In the genomic region with DNA sequence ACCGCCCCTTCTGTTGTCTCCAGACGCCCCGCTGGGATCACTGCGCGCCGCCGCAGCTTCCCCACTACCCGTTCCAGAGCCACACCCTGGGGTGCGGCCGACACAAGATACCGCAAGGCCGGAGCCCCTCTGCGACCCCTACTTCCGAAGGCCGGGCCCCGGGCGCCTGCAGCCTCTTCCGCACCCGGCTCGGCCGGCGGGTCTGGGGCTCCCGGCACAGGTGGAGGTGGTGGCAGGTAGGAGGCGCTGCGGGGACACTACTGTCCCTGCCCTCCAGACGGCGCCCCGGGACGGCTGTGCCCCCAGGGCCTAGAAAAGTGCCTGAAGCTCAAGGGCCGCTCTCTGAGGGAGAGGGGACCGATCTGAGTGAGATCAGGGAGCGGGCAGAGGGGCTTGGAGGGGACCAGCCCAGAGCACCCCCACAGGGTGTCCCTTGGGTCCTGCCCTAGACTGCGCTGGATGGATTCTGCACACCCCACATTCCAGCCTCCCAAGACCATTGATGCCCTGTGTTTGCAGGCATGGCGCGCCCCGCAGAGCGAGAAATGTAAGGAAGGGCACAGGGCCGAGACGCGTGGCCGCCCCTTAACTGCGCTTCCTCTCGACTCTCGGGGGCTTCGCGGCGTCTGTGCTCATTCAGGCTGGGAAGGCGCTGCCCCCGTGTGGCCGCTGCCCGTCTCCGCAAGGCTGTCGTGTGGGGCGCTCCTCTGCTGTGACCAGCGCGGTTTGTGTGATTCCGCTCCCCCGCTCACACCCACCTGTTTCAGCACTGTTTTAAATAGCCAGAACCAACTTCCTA, we compare ENCODE assay signal across 8 cellular contexts.
DNase-seq lines count a peak whose midpoint lies in the region; ATAC-seq and TF ChIP-seq lines count a peak whose summit lies in the region.

No MANE protein-coding gene starts in this region.

- WGBS in liver = 4% methylated on average over 58 of the region's 58 CpGs

- DNase-seq in AG04449 (ENCODE audit: low read depth, low spot score) (no peak), NCI-H510A treated with DMSO at 0.1 percent for 48 hours (lab: John Stamatoyannopoulos, UW) (peak; percentile 57), dorsolateral prefrontal cortex (peak; percentile 51 to 81 (median 70))
- peak; percentile 45 to 46 for DNase-seq in activated CD4-positive, alpha-beta T cell treated with anti-CD3 and anti-CD28 coated beads, Interleukin-2, amount 50 U/mL, for 4 hours
- DNase-seq in stimulated activated CD4-positive, alpha-beta T cell treated with anti-CD3 and anti-CD28 coated beads, Interleukin-2, amount 100 ng/mL, for 4 hours (ENCODE audit: low read depth) = peak; percentile 24

- H3K9ac ChIP-seq in liver (ENCODE audit: low read depth in 1 of 2, low read length in 2 of 2) = peak overlapping the region in 1 of 2 donors; percentile 16

- H3K4me3 ChIP-seq in AG04449 (ENCODE audit: low read depth, low read length) = peak overlapping the region; percentile 58
- peak overlapping the region; percentile 39 to 75 (median 58) for H3K4me3 ChIP-seq in dorsolateral prefrontal cortex
- H3K4me3 ChIP-seq in liver (ENCODE audit: low read depth in 1 of 3, low read length in 3 of 3) = peak overlapping the region; percentile 32 to 53 (median 36)

- intact Hi-C loops in dorsolateral prefrontal cortex (cut with DNase I) = loop anchor here (1.0 to 10.0 kb wide), 5 partner anchors 280 to 365 kb away; partner anchors contain the start of gene ANTXR1 (in 2 of the 2)

- CTCF ChIA-PET in AG04449 (lab: Yijun Ruan, JAX) = interaction anchor here (0.6 to 7.1 kb wide), 53 partner anchors 8 to 841 kb away, joined by 3 to 81 read pairs (median 5); partner anchors contain the start of genes ANTXR1 and GKN2

- ATAC-seq in GM18909 (IDR thresholded peaks at IDR 0.05; ENCODE audit: poor library complexity, unreplicated experiment) (peak; percentile 84), HG03175 (IDR thresholded peaks at IDR 0.05; ENCODE audit: unreplicated experiment) (peak; percentile 91)

- H3K4me1 ChIP-seq in liver (ENCODE audit: control insufficient read depth in 4 of 4, insufficient read depth in 4 of 4, low read length in 3 of 4) = peaks cover 8 to 17% (median 12%) of the 10 kb centered on the region in 4 donors

- TF ChIP-seq CTCF in AG04449 (IDR thresholded peaks at IDR 0.05; ENCODE audit: insufficient read depth, low read length, missing control alignments) = peak; percentile 97
- TF ChIP-seq CTCF in dorsolateral prefrontal cortex (IDR thresholded peaks at IDR 0.05 in 54 of 56, conservative IDR thresholded peaks at IDR 0.05 in 2 of 56; ENCODE audit: low read depth in 1 of 56, partially characterized antibody in 56 of 56) = peak; percentile 34 to 92 (median 78)
- peak; percentile 74 for TF ChIP-seq CTCF in liver (IDR thresholded peaks at IDR 0.05; ENCODE audit: low read depth, low read length, missing input control)

- POLR2A ChIA-PET in AG04449 (lab: Yijun Ruan, JAX) = interaction anchor here (0.6 to 0.7 kb wide), 2 partner anchors 144 to 273 kb away, joined by 3 read pairs; no protein-coding TSS in a partner anchor

- H3K27me3 ChIP-seq in dorsolateral prefrontal cortex (peaks cover 0 to 18% (median 0%) of the 10 kb centered on the region in 45 donors), liver (ENCODE audit: control insufficient read depth in 4 of 4, insufficient read depth in 4 of 4, low read length in 3 of 4) (no peaks in the 10 kb centered on the region)

- TF ChIP-seq RAD21 in liver (IDR thresholded peaks at IDR 0.05) = peak; percentile 89 to 92

- H3K27ac ChIP-seq in dorsolateral prefrontal cortex (peak overlapping the region in 25 of 59 donors; percentile 0 to 75 (median 39)), liver (ENCODE audit: low read depth in 1 of 2, low read length in 2 of 2) (peak overlapping the region in 1 of 2 donors; percentile 41)

- H3K36me3 ChIP-seq in liver (ENCODE audit: control insufficient read depth in 4 of 4, insufficient read depth in 3 of 4, low read depth in 1 of 4, low read length in 3 of 4) = no peaks in the 10 kb centered on the region

- H3K9me3 ChIP-seq in liver (ENCODE audit: control insufficient read depth in 4 of 4, low read length in 3 of 4) = peaks cover 0 to 6% (median 0%) of the 10 kb centered on the region in 4 donors

TF ChIP-seq in liver, 16 proteins besides CTCF, POLR2A, EP300 and RAD21:
- TF ChIP-seq YY1 (IDR thresholded peaks at IDR 0.05) (no peak), ZBTB33 (IDR thresholded peaks at IDR 0.05) (no peak), FOXA2 (IDR thresholded peaks at IDR 0.05) (no peak)
- TF ChIP-seq, protein P1, sequence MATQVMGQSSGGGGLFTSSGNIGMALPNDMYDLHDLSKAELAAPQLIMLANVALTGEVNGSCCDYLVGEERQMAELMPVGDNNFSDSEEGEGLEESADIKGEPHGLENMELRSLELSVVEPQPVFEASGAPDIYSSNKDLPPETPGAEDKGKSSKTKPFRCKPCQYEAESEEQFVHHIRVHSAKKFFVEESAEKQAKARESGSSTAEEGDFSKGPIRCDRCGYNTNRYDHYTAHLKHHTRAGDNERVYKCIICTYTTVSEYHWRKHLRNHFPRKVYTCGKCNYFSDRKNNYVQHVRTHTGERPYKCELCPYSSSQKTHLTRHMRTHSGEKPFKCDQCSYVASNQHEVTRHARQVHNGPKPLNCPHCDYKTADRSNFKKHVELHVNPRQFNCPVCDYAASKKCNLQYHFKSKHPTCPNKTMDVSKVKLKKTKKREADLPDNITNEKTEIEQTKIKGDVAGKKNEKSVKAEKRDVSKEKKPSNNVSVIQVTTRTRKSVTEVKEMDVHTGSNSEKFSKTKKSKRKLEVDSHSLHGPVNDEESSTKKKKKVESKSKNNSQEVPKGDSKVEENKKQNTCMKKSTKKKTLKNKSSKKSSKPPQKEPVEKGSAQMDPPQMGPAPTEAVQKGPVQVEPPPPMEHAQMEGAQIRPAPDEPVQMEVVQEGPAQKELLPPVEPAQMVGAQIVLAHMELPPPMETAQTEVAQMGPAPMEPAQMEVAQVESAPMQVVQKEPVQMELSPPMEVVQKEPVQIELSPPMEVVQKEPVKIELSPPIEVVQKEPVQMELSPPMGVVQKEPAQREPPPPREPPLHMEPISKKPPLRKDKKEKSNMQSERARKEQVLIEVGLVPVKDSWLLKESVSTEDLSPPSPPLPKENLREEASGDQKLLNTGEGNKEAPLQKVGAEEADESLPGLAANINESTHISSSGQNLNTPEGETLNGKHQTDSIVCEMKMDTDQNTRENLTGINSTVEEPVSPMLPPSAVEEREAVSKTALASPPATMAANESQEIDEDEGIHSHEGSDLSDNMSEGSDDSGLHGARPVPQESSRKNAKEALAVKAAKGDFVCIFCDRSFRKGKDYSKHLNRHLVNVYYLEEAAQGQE (IDR thresholded peaks at IDR 0.05) = no peak
